29 cellular contexts compared by ENCODE assay signal in genomic region chr3:127451321-127451720, GRCh38.
"Had no signal": no experiment of that assay in that cellular context is flagged by ENCODE, and none has a peak within 500 bp of the region (broad histone marks: within the 10 kb centered on the region; RNA-seq: fewer than 3 reads in every experiment).

No MANE protein-coding gene starts in this region.

- H3K9me3 ChIP-seq: adrenal gland, body of pancreas, esophagus squamous epithelium, heart right ventricle, left lung, ovary, prostate gland, thoracic aorta, uterus had no signal

- H3K4me3 Mint-ChIP-seq: activated CD4-positive, alpha-beta memory T cell treated with anti-CD3 and anti-CD28 coated beads, Interleukin-2, amount 10 ng/mL, durations not matched to agents 7 days and 5 days; activated CD4-positive, alpha-beta T cell treated with anti-CD3 and anti-CD28 coated beads, Interleukin-2, amount 10 ng/mL, durations not matched to agents 24 days and 14 days; activated naive CD8-positive, alpha-beta T cell treated with anti-CD3 and anti-CD28 coated beads for 36 hours; activated T-cell treated with anti-CD3 and anti-CD28 coated beads, Interleukin-2, amount 50 U/mL, for 24 hours; activated T-helper 17 cell treated with anti-CD3 and anti-CD28 coated beads, Interleukin-2, amount 50 U/mL, for 72 hours; natural killer cell had no signal

- H3K4me1 Mint-ChIP-seq: activated CD4-positive, alpha-beta memory T cell treated with anti-CD3 and anti-CD28 coated beads, Interleukin-2, amount 10 ng/mL, durations not matched to agents 7 days and 5 days; activated CD4-positive, alpha-beta T cell treated with anti-CD3 and anti-CD28 coated beads, Interleukin-2, amount 10 ng/mL, durations not matched to agents 24 days and 14 days had no signal

- H3K27me3 ChIP-seq: ovary, uterus had no signal

- H3K27ac Mint-ChIP-seq: activated CD4-positive, alpha-beta memory T cell treated with anti-CD3 and anti-CD28 coated beads, Interleukin-2, amount 10 ng/mL, durations not matched to agents 7 days and 5 days; activated CD4-positive, alpha-beta T cell treated with anti-CD3 and anti-CD28 coated beads, Interleukin-2, amount 10 ng/mL, durations not matched to agents 24 days and 14 days; activated naive CD8-positive, alpha-beta T cell treated with anti-CD3 and anti-CD28 coated beads for 36 hours; activated T-cell treated with anti-CD3 and anti-CD28 coated beads, Interleukin-2, amount 50 U/mL, for 24 hours; activated T-helper 17 cell treated with anti-CD3 and anti-CD28 coated beads, Interleukin-2, amount 50 U/mL, for 72 hours; natural killer cell had no signal

- ATAC-seq: activated T-helper 17 cell treated with anti-CD3 and anti-CD28 coated beads, Interleukin-2, amount 50 U/mL, for 72 hours; body of pancreas; heart right ventricle; left lung; natural killer cell had no signal

- H3K9me3 Mint-ChIP-seq: activated CD4-positive, alpha-beta memory T cell treated with anti-CD3 and anti-CD28 coated beads, Interleukin-2, amount 10 ng/mL, durations not matched to agents 7 days and 5 days; activated CD4-positive, alpha-beta T cell treated with anti-CD3 and anti-CD28 coated beads, Interleukin-2, amount 10 ng/mL, durations not matched to agents 24 days and 14 days; activated naive CD8-positive, alpha-beta T cell treated with anti-CD3 and anti-CD28 coated beads for 36 hours; activated T-cell treated with anti-CD3 and anti-CD28 coated beads, Interleukin-2, amount 50 U/mL, for 24 hours; activated T-helper 17 cell treated with anti-CD3 and anti-CD28 coated beads, Interleukin-2, amount 50 U/mL, for 72 hours; natural killer cell had no signal

- H3K4me3 ChIP-seq: adrenal gland, body of pancreas, esophagus squamous epithelium, heart right ventricle, left lung, lung, ovary, prostate gland, thoracic aorta, uterus had no signal

- H3K36me3 Mint-ChIP-seq: activated naive CD8-positive, alpha-beta T cell treated with anti-CD3 and anti-CD28 coated beads for 36 hours; natural killer cell had no signal

- H3K27ac ChIP-seq: adrenal gland, body of pancreas, epithelial cell of prostate, esophagus squamous epithelium, heart right ventricle, left lung, ovary, prostate gland, thoracic aorta, uterus had no signal

- H3K36me3 ChIP-seq: adrenal gland, esophagus squamous epithelium, heart right ventricle, left lung, ovary, prostate gland, thoracic aorta, uterus had no signal

- DNase-seq: activated CD4-positive, alpha-beta memory T cell treated with anti-CD3 and anti-CD28 coated beads, Interleukin-2, amount 10 ng/mL, durations not matched to agents 7 days and 5 days; activated CD4-positive, alpha-beta T cell treated with anti-CD3 and anti-CD28 coated beads, Interleukin-2, amount 10 ng/mL, durations not matched to agents 24 days and 14 days; activated CD8-positive, alpha-beta memory T cell treated with anti-CD3 and anti-CD28 coated beads, Interleukin-2, amount 50 U/mL, for 48 hours; activated naive CD4-positive, alpha-beta T cell; activated naive CD8-positive, alpha-beta T cell treated with anti-CD3 and anti-CD28 coated beads for 36 hours; cerebellar nuclear complex; cortex of kidney; esophagus squamous epithelium; foreskin melanocyte; heart right ventricle; kidney glomerular epithelial cell; mesendoderm; natural killer cell; retina; stimulated activated CD4-positive, alpha-beta T cell treated with anti-CD3 and anti-CD28 coated beads, Interleukin-2, amount 100 ng/mL, for 48 hours; stimulated activated naive CD4-positive, alpha-beta T cell treated with Interleukin-2 at 50 U/mL for 16 hours; T-helper 2 cell; trophoblast cell had no signal
